In the genomic region with DNA sequence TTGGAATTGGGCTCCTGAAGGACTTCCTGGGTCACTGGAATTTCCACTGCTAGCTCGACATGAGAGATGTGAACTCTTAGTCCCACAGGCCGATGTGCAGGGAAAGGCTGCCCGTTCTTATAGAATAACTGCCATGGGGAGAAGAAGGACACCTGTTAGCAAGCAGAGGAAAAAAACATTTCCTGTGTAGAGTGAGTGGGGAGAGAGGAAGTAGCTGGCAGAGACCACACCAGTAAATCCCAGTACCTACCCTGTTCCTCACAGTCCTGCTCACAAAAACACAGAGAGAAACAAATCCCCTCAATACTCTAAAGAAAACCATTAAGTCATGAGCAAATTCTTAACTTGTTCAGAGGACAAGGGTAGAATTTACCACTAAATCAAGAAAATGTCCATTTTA, we compare ENCODE assay signal across 25 cellular contexts. TPM values are rescaled to one million over a fixed set of nuclear protein-coding genes. Genes with fewer than 3 reads are reported as not detected.
DNase-seq lines count a peak whose midpoint lies in the region; ATAC-seq and TF ChIP-seq lines count a peak whose summit lies in the region.
"Had no signal": no experiment of that assay in that cellular context is flagged by ENCODE, and none has a peak within 500 bp of the region (broad histone marks: within the 10 kb centered on the region; RNA-seq: fewer than 3 reads in every experiment).

No MANE protein-coding gene starts in this region.

- no peak overlapping the region for H3K9ac ChIP-seq in Loucy (ENCODE audit: low read depth, low read length, poor library complexity, severe bottlenecking)

- H3K36me3 Mint-ChIP-seq in activated T-cell treated with anti-CD3 and anti-CD28 coated beads, Interleukin-2, amount 50 U/mL, for 24 hours (ENCODE audit: low read depth), result peaks cover 90% of the 10 kb centered on the region
- H3K36me3 Mint-ChIP-seq: IgD-negative memory B cell had no signal

- H3K9me3 Mint-ChIP-seq in activated T-cell treated with anti-CD3 and anti-CD28 coated beads, Interleukin-2, amount 50 U/mL, for 24 hours, result no peaks in the 10 kb centered on the region
- H3K9me3 Mint-ChIP-seq: activated B cell treated with CpG ODN at 0.5 μM for 24 hours, IgD-negative memory B cell had no signal

- H3K27me3 Mint-ChIP-seq in activated T-cell treated with anti-CD3 and anti-CD28 coated beads, Interleukin-2, amount 50 U/mL, for 24 hours, result no peaks in the 10 kb centered on the region
- H3K27me3 Mint-ChIP-seq: activated B cell treated with CpG ODN at 0.5 μM for 24 hours, IgD-negative memory B cell had no signal

- H2AFZ ChIP-seq in Loucy (ENCODE audit: low read length), result no peak overlapping the region
- H2AFZ ChIP-seq: PC-9 had no signal

- H3K27me3 ChIP-seq in Loucy (ENCODE audit: insufficient read depth, low read length, poor library complexity, severe bottlenecking), result no peaks in the 10 kb centered on the region
- H3K27me3 ChIP-seq in gastroesophageal sphincter, result no peaks in the 10 kb centered on the region
- H3K27me3 ChIP-seq: adrenal gland, breast epithelium, SJCRH30 had no signal

- no peak for ATAC-seq in gastroesophageal sphincter
- ATAC-seq: GM12878, lower lobe of right lung had no signal

- H3K9me3 ChIP-seq in Loucy (ENCODE audit: insufficient read depth, low read depth, low read length), result no peaks in the 10 kb centered on the region
- no peaks in the 10 kb centered on the region for H3K9me3 ChIP-seq in gastroesophageal sphincter
- H3K9me3 ChIP-seq: adrenal gland, breast epithelium, lower lobe of right lung, SJCRH30 had no signal

- TF ChIP-seq POLR2A in gastroesophageal sphincter (IDR thresholded peaks at IDR 0.05), result no peak

- no peak for TF ChIP-seq EP300 in gastroesophageal sphincter (IDR thresholded peaks at IDR 0.05)

- peaks cover 10% of the 10 kb centered on the region for H3K4me1 ChIP-seq in Loucy (ENCODE audit: insufficient read depth, low read length, poor library complexity, severe bottlenecking)
- H3K4me1 ChIP-seq in gastroesophageal sphincter, result no peaks in the 10 kb centered on the region
- H3K4me1 ChIP-seq: breast epithelium, SJCRH30 had no signal

- H3K27ac ChIP-seq in angular gyrus (ENCODE audit: low read depth, low read length), result peak overlapping the region; percentile 79
- peak overlapping the region; percentile 17 for H3K27ac ChIP-seq in substantia nigra (ENCODE audit: low read depth, low read length, poor library complexity, severe bottlenecking)
- H3K27ac ChIP-seq in gastroesophageal sphincter, result no peak overlapping the region
- H3K27ac ChIP-seq: adrenal gland, breast epithelium, lower lobe of right lung, PC-9, SJCRH30 had no signal

- no peak overlapping the region for H3K4me3 ChIP-seq in Loucy (ENCODE audit: low read length, poor library complexity, severe bottlenecking)
- no peak overlapping the region for H3K4me3 ChIP-seq in gastroesophageal sphincter
- H3K4me3 ChIP-seq: adrenal gland, breast epithelium, GM12878, lower lobe of right lung, PC-9, SJCRH30 had no signal

- no peaks in the 10 kb centered on the region for H4K20me1 ChIP-seq in Loucy (ENCODE audit: insufficient read depth, low read length, poor library complexity, severe bottlenecking)

- no peak overlapping the region for H3K4me3 Mint-ChIP-seq in activated T-cell treated with anti-CD3 and anti-CD28 coated beads, Interleukin-2, amount 50 U/mL, for 24 hours
- H3K4me3 Mint-ChIP-seq: activated B cell treated with CpG ODN at 0.5 μM for 24 hours had no signal

- no peaks in the 10 kb centered on the region for H3K9me2 ChIP-seq in Loucy (replicated peaks; ENCODE audit: low read depth, low read length)

- H3K36me3 ChIP-seq in Loucy (ENCODE audit: insufficient read depth, low read length) (peaks cover 64% of the 10 kb centered on the region), gastroesophageal sphincter (peaks cover 0 to 95% of the 10 kb centered on the region in 2 donors)
- H3K36me3 ChIP-seq: breast epithelium had no signal

- WGBS in gastroesophageal sphincter (ENCODE audit: low coverage in 1 of 2), 2 donors, result 17 to 22% methylated on average over 3 of the region's 3 CpGs

- DNase-seq in activated T-cell treated with anti-CD3 and anti-CD28 coated beads, Interleukin-2, amount 50 U/mL, for 24 hours, result no peak
- no peak for DNase-seq in activated T-cell treated with anti-CD3 and anti-CD28 coated beads, Interleukin-2, amount 50 U/mL, for 48 hours
- DNase-seq in substantia nigra (lab: John Stamatoyannopoulos, UW) (no peak), T-helper 9 cell (no peak), UCSD-AML1 (lab: John Stamatoyannopoulos, UW; ENCODE audit: unreplicated experiment) (no peak)
- DNase-seq: 8988T; activated B cell treated with CpG ODN at 0.5 μM for 24 hours; AML-193; cortex of kidney; islet precursor cell; lower lobe of right lung; NCI-H187 treated with DMSO at 0.1 percent for 48 hours; NCI-H2227 treated with DMSO at 0.1 percent for 48 hours; NCI-H774; PC-9; SJCRH30; stimulated activated CD4-positive, alpha-beta T cell treated with anti-CD3 and anti-CD28 coated beads, Interleukin-12 subunit alpha, Interleukin-12 subunit beta, amount 100 ng/mL, for 4 hours; T-helper 2 cell had no signal

- peaks cover 19% of the 10 kb centered on the region for H3K4me1 Mint-ChIP-seq in activated T-cell treated with anti-CD3 and anti-CD28 coated beads, Interleukin-2, amount 50 U/mL, for 24 hours (ENCODE audit: low read depth)

- no peaks in the 10 kb centered on the region for H3F3A ChIP-seq in Loucy (ENCODE audit: low read depth)

- peak overlapping the region; percentile 57 for H3K27ac Mint-ChIP-seq in activated T-cell treated with anti-CD3 and anti-CD28 coated beads, Interleukin-2, amount 50 U/mL, for 24 hours

- H3K79me2 ChIP-seq in Loucy (ENCODE audit: insufficient read depth, low read length), result no peaks in the 10 kb centered on the region

- H3K4me2 ChIP-seq in Loucy (ENCODE audit: low read depth, low read length, poor library complexity, severe bottlenecking), result peak overlapping the region; percentile 31
- H3K4me2 ChIP-seq: PC-9 had no signal

- TF ChIP-seq CTCF in Loucy (conservative IDR thresholded peaks at IDR 0.05; ENCODE audit: low read length) (no peak), gastroesophageal sphincter (IDR thresholded peaks at IDR 0.05) (no peak)

RNA-seq across cellular contexts. Expression of gene AREL1, which starts 29.5 kb away (rescaled TPM):
- 10 to 100 TPM; 14.3 to 39.9 (median 19.9) TPM for total RNA-seq in gastroesophageal sphincter

RNA-seq across cellular contexts. Expression of gene FCF1, which starts 29.5 kb away (rescaled TPM):
- 10 to 100 TPM; 26.1 to 42.3 (median 31.6) TPM for total RNA-seq in gastroesophageal sphincter

Comparison
In these comparisons a context has a peak if more than half of its experiments do, and no peak if none do; other contexts are left out.
1. H3K27ac ChIP-seq: peak in angular gyrus (single experiment) and substantia nigra (single experiment); none in gastroesophageal sphincter (0 of 4).